Comparison of ENCODE assay signal across 13 cellular contexts in genomic region chr18:63476666-63477065, GRCh38. TPM values are rescaled to one million over a fixed set of nuclear protein-coding genes. Genes with fewer than 3 reads are reported as not detected.
A peak's percentile ranks its signal among the peaks of the same experiment; 100 is the strongest.
DNase-seq lines count a peak whose midpoint lies in the region; ATAC-seq, FAIRE-seq and TF ChIP-seq lines count a peak whose summit lies in the region.
"Had no signal": no experiment of that assay in that cellular context is flagged by ENCODE, and none has a peak within 500 bp of the region (broad histone marks: within the 10 kb centered on the region; RNA-seq: fewer than 3 reads in every experiment).

Gene SERPINB5, plus strand, starts transcription at chr18:63476958. Its CDS starts 7,471 bp downstream, at chr18:63484429.

- H3K9me3 ChIP-seq in HEK293 (ENCODE audit: control insufficient read depth, insufficient read depth, low read depth, low read length) (no peaks in the 10 kb centered on the region), mammary epithelial cell (replicated peaks; ENCODE audit: insufficient read depth, low read length) (no peaks in the 10 kb centered on the region), small intestine (ENCODE audit: control insufficient read depth, low read depth) (no peaks in the 10 kb centered on the region), mesenchymal stem cell (ENCODE audit: control insufficient read depth, low read length) (no peaks in the 10 kb centered on the region)
- H3K9me3 ChIP-seq: spleen had no signal

- WGBS in mammary epithelial cell (ENCODE audit: low coverage, missing lambda C conversion rate): 4% methylated on average over 8 of the region's 21 CpGs
- whole genome bisulfite sequencing in small intestine, 3 donors: 18 to 70% (median 53%) methylated on average over 21 of the region's 21 CpGs
- 95% methylated on average over 21 of the region's 21 CpGs for WGBS in mesenchymal stem cell

- H2BK12ac ChIP-seq in mesenchymal stem cell (ENCODE audit: low read length in 2 of 2): peak within 1 kb of the TSS in 1 of 2 experiments; percentile 89

- no peak within 1 kb of the TSS for H2BK120ac ChIP-seq in mesenchymal stem cell (ENCODE audit: low read depth, low read length)

- no peak within 1 kb of the TSS for H3K27ac ChIP-seq in HEK293 (ENCODE audit: extremely low read depth, low read depth, low read length)
- H3K27ac ChIP-seq in mammary epithelial cell (ENCODE audit: insufficient read depth, low read depth, low read length): peak within 1 kb of the TSS; percentile 100
- peak within 1 kb of the TSS in 1 of 2 donors; percentile 48 for H3K27ac ChIP-seq in small intestine (ENCODE audit: low read depth in 1 of 2, low read length in 1 of 2)
- H3K27ac ChIP-seq in mesenchymal stem cell (ENCODE audit: low read length, poor library complexity, severe bottlenecking): no peak within 1 kb of the TSS
- no peak within 1 kb of the TSS for H3K27ac ChIP-seq in coronary artery
- H3K27ac ChIP-seq: spleen had no signal

- H3K79me1 ChIP-seq in mesenchymal stem cell (replicated peaks; ENCODE audit: low read length, poor library complexity, severe bottlenecking): no peaks in the 10 kb centered on the region

- H3K36me3 ChIP-seq in HEK293 (ENCODE audit: control insufficient read depth in 2 of 2, insufficient read depth in 1 of 2, low read length in 2 of 2): no peaks in the 10 kb centered on the region
- H3K36me3 ChIP-seq in mammary epithelial cell (ENCODE audit: insufficient read depth, low read length): peaks cover 11% of the 10 kb centered on the region
- no peaks in the 10 kb centered on the region for H3K36me3 ChIP-seq in small intestine (ENCODE audit: control insufficient read depth in 2 of 2, insufficient read depth in 2 of 2, low read length in 2 of 2)
- H3K36me3 ChIP-seq in mesenchymal stem cell (ENCODE audit: control insufficient read depth in 1 of 2, insufficient read depth in 2 of 2, low read depth in 1 of 2, low read length in 2 of 2): no peaks in the 10 kb centered on the region
- H3K36me3 ChIP-seq: spleen had no signal

- no peak within 1 kb of the TSS for H3K18ac ChIP-seq in mesenchymal stem cell (ENCODE audit: low read depth in 1 of 2, low read length in 2 of 2)

- no peak for ATAC-seq in left cardiac atrium

- H4K91ac ChIP-seq in mesenchymal stem cell (ENCODE audit: low read length): no peak within 1 kb of the TSS

- H3K23ac ChIP-seq in mesenchymal stem cell (ENCODE audit: low read length in 2 of 2): no peak within 1 kb of the TSS

- peaks cover 9% of the 10 kb centered on the region for H4K20me1 ChIP-seq in mammary epithelial cell (ENCODE audit: insufficient read depth, low read length)

- dilution Hi-C loops in mammary epithelial cell (cut with HindIII; ENCODE audit: low sequenced_read_pairs): no loop called here

- H3K79me2 ChIP-seq in mammary epithelial cell (ENCODE audit: insufficient read depth, low read length): peaks cover 68% of the 10 kb centered on the region

- H3K14ac ChIP-seq in mesenchymal stem cell (ENCODE audit: low read length in 2 of 2): no peak within 1 kb of the TSS

- H3K27me3 ChIP-seq in mammary epithelial cell (ENCODE audit: insufficient read depth, low read length) (no peaks in the 10 kb centered on the region), small intestine (ENCODE audit: control insufficient read depth in 2 of 2, insufficient read depth in 2 of 2, low read length in 2 of 2) (no peaks in the 10 kb centered on the region), mesenchymal stem cell (ENCODE audit: control insufficient read depth in 1 of 2, insufficient read depth in 1 of 2, low read length in 2 of 2) (peaks cover 0 to 3% of the 10 kb centered on the region in 2 experiments)

- no peak for TF ChIP-seq CTCF in HEK293 (tag by site-specific recombination; IDR thresholded peaks at IDR 0.05)
- TF ChIP-seq CTCF in mammary epithelial cell (conservative IDR thresholded peaks at IDR 0.05 in 1 of 2, IDR thresholded peaks at IDR 0.05 in 1 of 2; ENCODE audit: extremely low read depth in 1 of 2, insufficient read depth in 1 of 2, low read depth in 1 of 2, low read length in 2 of 2): no peak
- TF ChIP-seq CTCF in coronary artery (IDR thresholded peaks at IDR 0.05): no peak

- H3K4me1 ChIP-seq in HEK293 (ENCODE audit: control insufficient read depth, insufficient read depth, low read length) (no peaks in the 10 kb centered on the region), mammary epithelial cell (ENCODE audit: insufficient read depth, low read length) (peaks cover 40% of the 10 kb centered on the region), small intestine (ENCODE audit: control insufficient read depth in 2 of 2, insufficient read depth in 1 of 2, low read depth in 1 of 2, low read length in 1 of 2) (no peaks in the 10 kb centered on the region), mesenchymal stem cell (ENCODE audit: control insufficient read depth, insufficient read depth, low read depth, low read length) (no peaks in the 10 kb centered on the region)
- H3K4me1 ChIP-seq: spleen had no signal

- H3K4me2 ChIP-seq in mammary epithelial cell (ENCODE audit: insufficient read depth, low read depth, low read length) (peak within 1 kb of the TSS; percentile 67), mesenchymal stem cell (ENCODE audit: low read length, poor library complexity, severe bottlenecking) (no peak within 1 kb of the TSS)

- H2BK5ac ChIP-seq in mesenchymal stem cell (ENCODE audit: low read depth, low read length, poor library complexity, severe bottlenecking): no peak within 1 kb of the TSS

- POLR2A ChIA-PET in HEK293 (lab: Yijun Ruan, JAX): no interaction called here

- no TSS peak for BruUV-seq in mammary epithelial cell (replicated peaks; lab: Mats Ljungman, UMichigan)

- FAIRE-seq in small intestine (lab: Jason Lieb, UNC): no peak

- no peak within 1 kb of the TSS for H2AK5ac ChIP-seq in mesenchymal stem cell (ENCODE audit: low read length, severe bottlenecking)

- intact Hi-C loops in mammary epithelial cell (cut with micrococcal nuclease) (loop anchor here (1.0 to 2.0 kb wide), 4 partner anchors 32 to 134 kb away; partner anchors contain the start of gene KDSR), left cardiac atrium (cut with DNase I) (no loop called here)

- H3K9ac ChIP-seq in mammary epithelial cell (ENCODE audit: insufficient read depth, low read length): peak within 1 kb of the TSS; percentile 100
- H3K9ac ChIP-seq in mesenchymal stem cell (ENCODE audit: low read length): no peak within 1 kb of the TSS

- no peak within 1 kb of the TSS for H2BK15ac ChIP-seq in mesenchymal stem cell (ENCODE audit: low read depth, poor library complexity, severe bottlenecking)

- in situ Hi-C loops in mammary epithelial cell (cut with MboI; ENCODE audit: low sequenced_read_pairs in 2 of 2): loop anchor here in 1 of 2 donors (5.0 kb wide), 1 partner anchor 34 kb away; no protein-coding TSS in a partner anchor

- no peak within 1 kb of the TSS for H3K4me3 ChIP-seq in HEK293 (ENCODE audit: low read depth, low read length)
- H3K4me3 ChIP-seq in mammary epithelial cell (replicated peaks in 1 of 3; ENCODE audit: insufficient read depth in 1 of 3, low read depth in 2 of 3, low read length in 3 of 3): peak within 1 kb of the TSS; percentile 82 to 98 (median 94)
- H3K4me3 ChIP-seq in small intestine (ENCODE audit: low read depth in 1 of 2, low read length in 2 of 2): peak within 1 kb of the TSS in 1 of 2 donors; percentile 24
- no peak within 1 kb of the TSS for H3K4me3 ChIP-seq in mesenchymal stem cell (ENCODE audit: insufficient read depth in 1 of 2, low read depth in 1 of 2, low read length in 2 of 2)
- H3K4me3 ChIP-seq in coronary artery: no peak within 1 kb of the TSS
- H3K4me3 ChIP-seq: spleen had no signal

- H2AFZ ChIP-seq in mammary epithelial cell (ENCODE audit: low read depth, low read length) (no peak within 1 kb of the TSS), mesenchymal stem cell (ENCODE audit: low read depth, low read length) (no peak within 1 kb of the TSS)

- H3K4ac ChIP-seq in mesenchymal stem cell (ENCODE audit: low read depth in 1 of 2, low read length in 2 of 2): no peak within 1 kb of the TSS

- no peak within 1 kb of the TSS for H4K8ac ChIP-seq in mesenchymal stem cell (ENCODE audit: low read length)

- CTCF ChIA-PET in HEK293 (lab: Yijun Ruan, JAX): interaction anchor here (1.3 to 1.5 kb wide), 2 partner anchors 29 to 37 kb away, joined by 3 to 4 read pairs; no protein-coding TSS in a partner anchor
- CTCF ChIA-PET in mammary epithelial cell (lab: Charles Lee; ENCODE audit: low non-redundant PET): interaction anchor here (0.5 to 0.8 kb wide), 2 partner anchors 35 to 37 kb away, joined by 3 read pairs; no protein-coding TSS in a partner anchor

- peak; percentile 67 for DNase-seq in NCI-H2196 treated with DMSO at 0.1 percent for 48 hours (lab: John Stamatoyannopoulos, UW; ENCODE audit: unreplicated experiment)
- peak; percentile 100 for DNase-seq in mammary epithelial cell
- peak; percentile 88 for DNase-seq in small intestine
- no peak for DNase-seq in mesenchymal stem cell
- DNase-seq in coronary artery (ENCODE audit: low spot score): no peak
- no peak for DNase-seq in left cardiac atrium
- DNase-seq in activated CD4-positive, CD25-positive, alpha-beta regulatory T cell treated with anti-CD3 and anti-CD28 coated beads, Interleukin-2, amount 50 U/mL, for 72 hours: no peak
- DNase-seq: activated CD8-positive, alpha-beta memory T cell treated with anti-CD3 and anti-CD28 coated beads for 24 hours; CD4-positive, alpha-beta T cell; effector CD8-positive, alpha-beta T cell; spleen; T-helper 1 cell had no signal

TF ChIP-seq in HEK293, 187 proteins besides CTCF, POLR2A, EP300 and RAD21 (continues in another document):
- TF ChIP-seq ZNF423 (tag by site-specific recombination; IDR thresholded peaks at IDR 0.05) (no peak), ZNF747 (tag by site-specific recombination; IDR thresholded peaks at IDR 0.05) (no peak), ZNF324 (tag by site-specific recombination; IDR thresholded peaks at IDR 0.05) (no peak), GFI1B (tag by site-specific recombination; IDR thresholded peaks at IDR 0.05) (no peak), ZNF239 (tag by site-specific recombination; IDR thresholded peaks at IDR 0.05) (no peak)
- TF ChIP-seq, protein P1, sequence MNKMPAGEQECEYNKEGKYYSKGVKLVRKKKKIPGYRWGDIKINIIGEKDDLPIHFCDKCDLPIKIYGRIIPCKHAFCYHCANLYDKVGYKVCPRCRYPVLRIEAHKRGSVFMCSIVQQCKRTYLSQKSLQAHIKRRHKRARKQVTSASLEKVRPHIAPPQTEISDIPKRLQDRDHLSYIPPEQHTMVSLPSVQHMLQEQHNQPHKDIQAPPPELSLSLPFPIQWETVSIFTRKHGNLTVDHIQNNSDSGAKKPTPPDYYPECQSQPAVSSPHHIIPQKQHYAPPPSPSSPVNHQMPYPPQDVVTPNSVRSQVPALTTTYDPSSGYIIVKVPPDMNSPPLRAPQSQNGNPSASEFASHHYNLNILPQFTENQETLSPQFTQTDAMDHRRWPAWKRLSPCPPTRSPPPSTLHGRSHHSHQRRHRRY (tag by site-specific recombination; IDR thresholded peaks at IDR 0.05): no peak

RNA-seq across cellular contexts. Expression of gene SERPINB5, which starts in this region (rescaled TPM):
- total RNA-seq in mammary epithelial cell: 100 to 1,000 TPM; 428 to 490 TPM
- polyA plus RNA-seq in mammary epithelial cell: 525 TPM
- 393 TPM for polyA minus RNA-seq in mammary epithelial cell
- polyA plus RNA-seq in small intestine: 10 to 100 TPM in 2 of 3 donors, 1 to 10 TPM in 1; 3.5 to 13.2 (median 10.1) TPM
- not detected for polyA plus RNA-seq in mesenchymal stem cell (2013, experiment 1 of 2)
- not detected for polyA plus RNA-seq in mesenchymal stem cell (2013, experiment 2 of 2)
- not detected for total RNA-seq in left cardiac atrium
- total RNA-seq: CD4-positive, alpha-beta T cell; spleen had no signal

Comparison
In these comparisons a context has a peak if more than half of its experiments do, and no peak if none do; other contexts are left out.
1. RNA of gene SERPINB5 (total RNA-seq): 428 to 490 TPM in mammary epithelial cell; not detected in left cardiac atrium; every median in the first group is over 100 times any median in the second.
2. RNA of gene SERPINB5 (polyA plus RNA-seq): 525 TPM in mammary epithelial cell (single experiment); 3.5 to 13.2 TPM in small intestine; every median in the first group is over 10 times any median in the second.
3. H3K4me3 ChIP-seq: peak in mammary epithelial cell (3 of 3); none in HEK293 (single experiment), mesenchymal stem cell (0 of 2) and coronary artery (single experiment).
4. DNase-seq: peak in NCI-H2196 treated with DMSO at 0.1 percent for 48 hours (single experiment), mammary epithelial cell (single experiment) and small intestine (single experiment); none in mesenchymal stem cell (single experiment), coronary artery (single experiment), left cardiac atrium (single experiment) and activated CD4-positive, CD25-positive, alpha-beta regulatory T cell treated with anti-CD3 and anti-CD28 coated beads, Interleukin-2, amount 50 U/mL, for 72 hours (single experiment).